In genomic region chr13:97567510-97568243, GRCh38 we compare ENCODE assay signal across 8 cellular contexts.
A peak's percentile ranks its signal among the peaks of the same experiment; 100 is the strongest.
DNase-seq lines count a peak whose midpoint lies in the region; ATAC-seq and TF ChIP-seq lines count a peak whose summit lies in the region.

No MANE protein-coding gene starts in this region.

- H3K27me3 Mint-ChIP-seq in activated CD4-positive, alpha-beta memory T cell treated with anti-CD3 and anti-CD28 coated beads for 36 hours = peaks cover 21% of the 10 kb centered on the region
- H3K27me3 Mint-ChIP-seq in activated CD4-positive, alpha-beta T cell treated with anti-CD3 and anti-CD28 coated beads, Interleukin-2, amount 10 ng/mL, durations not matched to agents 24 days and 14 days = peaks cover 2% of the 10 kb centered on the region

- H3K27me3 ChIP-seq in stomach = peaks cover 0 to 2% (median 0%) of the 10 kb centered on the region in 3 donors
- H3K27me3 ChIP-seq in effector memory CD4-positive, alpha-beta T cell (replicated peaks; ENCODE audit: control insufficient read depth, insufficient read depth, low read length, poor library complexity, severe bottlenecking) = no peaks in the 10 kb centered on the region

- no peaks in the 10 kb centered on the region for H3K9me3 Mint-ChIP-seq in activated CD4-positive, alpha-beta memory T cell treated with anti-CD3 and anti-CD28 coated beads for 36 hours
- H3K9me3 Mint-ChIP-seq in activated CD4-positive, alpha-beta T cell treated with anti-CD3 and anti-CD28 coated beads, Interleukin-2, amount 10 ng/mL, durations not matched to agents 24 days and 14 days = no peaks in the 10 kb centered on the region

- no peaks in the 10 kb centered on the region for H3K36me3 Mint-ChIP-seq in activated CD4-positive, alpha-beta memory T cell treated with anti-CD3 and anti-CD28 coated beads for 36 hours
- H3K36me3 Mint-ChIP-seq in activated CD4-positive, alpha-beta T cell treated with anti-CD3 and anti-CD28 coated beads, Interleukin-2, amount 10 ng/mL, durations not matched to agents 24 days and 14 days (ENCODE audit: low read depth) = no peaks in the 10 kb centered on the region

- DNase-seq in GM04504 (ENCODE audit: low read depth) (peak; percentile 17), epithelial cell of proximal tubule (ENCODE audit: low read depth) (peak; percentile 38), stomach (peak; percentile 61)
- DNase-seq in effector memory CD4-positive, alpha-beta T cell = no peak
- DNase-seq in activated CD4-positive, alpha-beta memory T cell treated with anti-CD3 and anti-CD28 coated beads for 36 hours = no peak
- no peak for DNase-seq in activated CD4-positive, alpha-beta T cell treated with anti-CD3 and anti-CD28 coated beads, Interleukin-2, amount 10 ng/mL, durations not matched to agents 24 days and 14 days

- H3K9me3 ChIP-seq in stomach = no peaks in the 10 kb centered on the region
- H3K9me3 ChIP-seq in effector memory CD4-positive, alpha-beta T cell (ENCODE audit: control insufficient read depth, low read length) = no peaks in the 10 kb centered on the region

- CTCF ChIA-PET in activated CD4-positive, alpha-beta memory T cell treated with anti-CD3 and anti-CD28 coated beads for 36 hours (lab: Charles Lee) = no interaction called here

- H3K27ac Mint-ChIP-seq in activated CD4-positive, alpha-beta memory T cell treated with anti-CD3 and anti-CD28 coated beads for 36 hours = no peak overlapping the region
- no peak overlapping the region for H3K27ac Mint-ChIP-seq in activated CD4-positive, alpha-beta T cell treated with anti-CD3 and anti-CD28 coated beads, Interleukin-2, amount 10 ng/mL, durations not matched to agents 24 days and 14 days

- no peaks in the 10 kb centered on the region for H3K36me3 ChIP-seq in stomach
- no peaks in the 10 kb centered on the region for H3K36me3 ChIP-seq in effector memory CD4-positive, alpha-beta T cell (ENCODE audit: control insufficient read depth, insufficient read depth, low read length)

- WGBS in stomach, 5 donors = 43 to 100% (median 51%) methylated on average over 1 to 3 of the region's 3 CpGs

- TF ChIP-seq EP300 in stomach (IDR thresholded peaks at IDR 0.05) = no peak

- peaks cover 6 to 30% (median 13%) of the 10 kb centered on the region in 4 donors for H3K4me1 ChIP-seq in stomach
- H3K4me1 ChIP-seq in effector memory CD4-positive, alpha-beta T cell (ENCODE audit: control insufficient read depth, insufficient read depth, low read length, poor library complexity, severe bottlenecking) = no peaks in the 10 kb centered on the region

- H3K4me1 Mint-ChIP-seq in activated CD4-positive, alpha-beta memory T cell treated with anti-CD3 and anti-CD28 coated beads for 36 hours (ENCODE audit: low read depth) = no peaks in the 10 kb centered on the region
- H3K4me1 Mint-ChIP-seq in activated CD4-positive, alpha-beta T cell treated with anti-CD3 and anti-CD28 coated beads, Interleukin-2, amount 10 ng/mL, durations not matched to agents 24 days and 14 days = no peaks in the 10 kb centered on the region

- POLR2A ChIA-PET in activated CD4-positive, alpha-beta memory T cell treated with anti-CD3 and anti-CD28 coated beads for 36 hours (lab: Charles Lee) = no interaction called here

- TF ChIP-seq CTCF in epithelial cell of proximal tubule (conservative IDR thresholded peaks at IDR 0.05; ENCODE audit: low read depth, low read length) = no peak
- TF ChIP-seq CTCF in stomach (IDR thresholded peaks at IDR 0.05) = no peak

- ATAC-seq in GM21447 (IDR thresholded peaks at IDR 0.05; ENCODE audit: unreplicated experiment) (peak; percentile 94), HG03460 (IDR thresholded peaks at IDR 0.05; ENCODE audit: unreplicated experiment) (peak; percentile 94)

- H3K4me3 ChIP-seq in epithelial cell of proximal tubule (ENCODE audit: low read depth, low read length) (no peak overlapping the region), stomach (no peak overlapping the region)
- no peak overlapping the region for H3K4me3 ChIP-seq in effector memory CD4-positive, alpha-beta T cell (ENCODE audit: insufficient read depth, low read depth, low read length, poor library complexity, severe bottlenecking)

- H3K27ac ChIP-seq in stomach = peak overlapping the region in 1 of 5 donors; percentile 33
- no peak overlapping the region for H3K27ac ChIP-seq in effector memory CD4-positive, alpha-beta T cell (ENCODE audit: insufficient read depth, low read length, poor library complexity, severe bottlenecking)

- TF ChIP-seq POLR2A in stomach (IDR thresholded peaks at IDR 0.05) = no peak

- intact Hi-C loops in stomach (cut with DNase I; ENCODE audit: low total_unique reads) = no loop called here
- intact Hi-C loops in activated CD4-positive, alpha-beta memory T cell treated with anti-CD3 and anti-CD28 coated beads for 36 hours (cut with micrococcal nuclease) = no loop called here
- intact Hi-C loops in activated CD4-positive, alpha-beta T cell treated with anti-CD3 and anti-CD28 coated beads, Interleukin-2, amount 10 ng/mL, durations not matched to agents 24 days and 14 days (cut with micrococcal nuclease) = no loop called here

- no peak overlapping the region for H3K4me3 Mint-ChIP-seq in activated CD4-positive, alpha-beta memory T cell treated with anti-CD3 and anti-CD28 coated beads for 36 hours
- H3K4me3 Mint-ChIP-seq in activated CD4-positive, alpha-beta T cell treated with anti-CD3 and anti-CD28 coated beads, Interleukin-2, amount 10 ng/mL, durations not matched to agents 24 days and 14 days = no peak overlapping the region

Comparison
In these comparisons a context has a peak if more than half of its experiments do, and no peak if none do; other contexts are left out.
1. DNase-seq: peak in GM04504 (single experiment), epithelial cell of proximal tubule (single experiment) and stomach (single experiment); none in effector memory CD4-positive, alpha-beta T cell (0 of 3), activated CD4-positive, alpha-beta memory T cell treated with anti-CD3 and anti-CD28 coated beads for 36 hours (single experiment) and activated CD4-positive, alpha-beta T cell treated with anti-CD3 and anti-CD28 coated beads, Interleukin-2, amount 10 ng/mL, durations not matched to agents 24 days and 14 days (single experiment).